19 cellular contexts compared by ENCODE assay signal in the genomic region with DNA sequence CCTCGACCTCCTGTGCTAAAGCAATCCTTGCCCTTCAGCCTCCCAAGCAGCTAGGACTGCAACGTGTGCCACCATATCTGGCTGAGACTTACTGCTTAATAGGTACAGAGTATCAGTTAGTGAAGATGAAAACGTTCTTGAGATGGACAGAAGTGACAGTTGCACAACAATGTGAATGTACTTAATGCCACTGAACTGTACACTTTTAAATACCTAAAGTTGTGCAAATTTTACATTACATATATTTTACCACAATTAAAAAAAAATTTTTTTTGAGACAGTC. TPM values are rescaled to one million over a fixed set of nuclear protein-coding genes. Genes with fewer than 3 reads are reported as not detected.
A peak's percentile ranks its signal among the peaks of the same experiment; 100 is the strongest.
DNase-seq lines count a peak whose midpoint lies in the region; ATAC-seq and TF ChIP-seq lines count a peak whose summit lies in the region.
"Had no signal": no experiment of that assay in that cellular context is flagged by ENCODE, and none has a peak within 500 bp of the region (broad histone marks: within the 10 kb centered on the region; RNA-seq: fewer than 3 reads in every experiment).

No MANE protein-coding gene starts in this region.

- no peak overlapping the region for H2AFZ ChIP-seq in osteoblast (ENCODE audit: low read length)
- H2AFZ ChIP-seq: GM23248 had no signal

- in situ Hi-C loops in GM13977 (cut with MboI; ENCODE audit: low pct_unique_long_range_greater_than_20kb, low sequenced_read_pairs, unreplicated experiment), result no loop called here

- ATAC-seq in GM21717 (IDR thresholded peaks at IDR 0.05; ENCODE audit: unreplicated experiment), result no peak
- ATAC-seq: Right ventricle myocardium inferior had no signal

- H3K36me3 Mint-ChIP-seq in MCF 10A (ENCODE audit: insufficient read depth, unreplicated experiment) (no peaks in the 10 kb centered on the region), chondrocyte (ENCODE audit: low read depth) (no peaks in the 10 kb centered on the region)

- H3K27ac ChIP-seq in breast epithelium, result no peak overlapping the region
- H3K27ac ChIP-seq in osteoblast (ENCODE audit: low read depth, low read length), result peak overlapping the region; percentile 69
- H3K27ac ChIP-seq: Peyer's patch had no signal

- no peaks in the 10 kb centered on the region for H3K27me3 Mint-ChIP-seq in MCF 10A (ENCODE audit: insufficient read depth, unreplicated experiment)
- H3K27me3 Mint-ChIP-seq in chondrocyte (ENCODE audit: low read depth), result no peaks in the 10 kb centered on the region
- H3K27me3 Mint-ChIP-seq: CD4-positive, alpha-beta memory T cell had no signal

- BruUV-seq in MCF 10A (replicated peaks; lab: Mats Ljungman, UMichigan), result no TSS peak

- H3K4me1 Mint-ChIP-seq in MCF 10A (ENCODE audit: insufficient read depth, unreplicated experiment) (peaks cover 11% of the 10 kb centered on the region), chondrocyte (ENCODE audit: low read depth) (peaks cover 46% of the 10 kb centered on the region)

- peaks cover 84% of the 10 kb centered on the region for H3K79me2 ChIP-seq in osteoblast (ENCODE audit: insufficient read depth, low read length)

- DNase-seq in MCF 10A (ENCODE audit: unreplicated experiment) (no peak), breast epithelium (ENCODE audit: low spot score in 2 of 2) (no peak), chondrocyte (ENCODE audit: low spot score) (no peak), osteoblast (ENCODE audit: insufficient read length, low spot score, missing footprints) (no peak), GM13977 (ENCODE audit: low spot score) (no peak), T1000 (lab: John Stamatoyannopoulos, UW) (no peak)
- DNase-seq: BE2C; Calu3; CD4-positive, alpha-beta memory T cell; GF-D8; NCI-H1417 treated with DMSO at 0.1 percent for 48 hours; NCI-H187 treated with DMSO at 0.1 percent for 48 hours; NCI-H2171; NCI-H446 treated with DMSO at 0.1 percent for 48 hours; NCI-H69; Peyer's patch had no signal

- H3K9me3 Mint-ChIP-seq in MCF 10A (ENCODE audit: unreplicated experiment) (no peaks in the 10 kb centered on the region), chondrocyte (ENCODE audit: low read depth) (no peaks in the 10 kb centered on the region)
- H3K9me3 Mint-ChIP-seq: CD4-positive, alpha-beta memory T cell had no signal

- H3K4me3 Mint-ChIP-seq in MCF 10A (ENCODE audit: unreplicated experiment), result no peak overlapping the region
- no peak overlapping the region for H3K4me3 Mint-ChIP-seq in chondrocyte (ENCODE audit: unreplicated experiment)
- H3K4me3 Mint-ChIP-seq: CD4-positive, alpha-beta memory T cell had no signal

- H3K27me3 ChIP-seq in breast epithelium, result no peaks in the 10 kb centered on the region
- no peaks in the 10 kb centered on the region for H3K27me3 ChIP-seq in osteoblast (ENCODE audit: insufficient read depth, low read length)
- H3K27me3 ChIP-seq: BE2C, Peyer's patch had no signal

- TF ChIP-seq CTCF in MCF 10A (IDR thresholded peaks at IDR 0.05; ENCODE audit: unreplicated experiment), result no peak
- TF ChIP-seq CTCF in breast epithelium (IDR thresholded peaks at IDR 0.05), result no peak
- no peak for TF ChIP-seq CTCF in chondrocyte (IDR thresholded peaks at IDR 0.05)
- TF ChIP-seq CTCF in osteoblast (IDR thresholded peaks at IDR 0.05; ENCODE audit: extremely low read depth, low read depth, low read length), result no peak
- TF ChIP-seq CTCF in GM13977 (IDR thresholded peaks at IDR 0.05; ENCODE audit: extremely low read depth, insufficient read depth, missing control alignments), result no peak

- no peaks in the 10 kb centered on the region for H3K36me3 ChIP-seq in breast epithelium
- H3K36me3 ChIP-seq in osteoblast (ENCODE audit: insufficient read depth, low read length), result no peaks in the 10 kb centered on the region
- H3K36me3 ChIP-seq: Peyer's patch had no signal

- CTCF ChIA-PET in MCF 10A (lab: Yijun Ruan, JAX), result interaction anchor here (0.6 kb wide), 1 partner anchor 275 kb away, joined by 3 read pairs; no protein-coding TSS in a partner anchor

- POLR2A ChIA-PET in MCF 10A (lab: Yijun Ruan, JAX), result interaction anchor here (1.6 kb wide), 1 partner anchor 24 kb away, joined by 4 read pairs; no protein-coding TSS in a partner anchor

- H3K9me3 ChIP-seq in breast epithelium, result no peaks in the 10 kb centered on the region
- H3K9me3 ChIP-seq in osteoblast (ENCODE audit: low read depth, low read length), result no peaks in the 10 kb centered on the region
- H3K9me3 ChIP-seq: BE2C, Peyer's patch had no signal

- peaks cover 24% of the 10 kb centered on the region for H4K20me1 ChIP-seq in osteoblast (ENCODE audit: insufficient read depth, low read length)

- no peak for TF ChIP-seq POLR2A in breast epithelium (IDR thresholded peaks at IDR 0.05)

- H3K4me2 ChIP-seq in osteoblast (ENCODE audit: insufficient read depth, low read length), result peak overlapping the region; percentile 74

- H3K4me1 ChIP-seq in breast epithelium, result no peaks in the 10 kb centered on the region
- peaks cover 20% of the 10 kb centered on the region for H3K4me1 ChIP-seq in osteoblast (ENCODE audit: insufficient read depth, low read length)
- H3K4me1 ChIP-seq: BE2C had no signal

- no peak overlapping the region for H3K4me3 ChIP-seq in breast epithelium
- no peak overlapping the region for H3K4me3 ChIP-seq in osteoblast (ENCODE audit: insufficient read depth, low read length)
- H3K4me3 ChIP-seq: GM23248, Peyer's patch had no signal

- intact Hi-C loops in MCF 10A (cut with micrococcal nuclease), result no loop called here
- intact Hi-C loops in breast epithelium (cut with DNase I; ENCODE audit: low total_unique reads), result no loop called here

- peak overlapping the region; percentile 61 for H3K27ac Mint-ChIP-seq in MCF 10A (ENCODE audit: low read depth, unreplicated experiment)
- H3K27ac Mint-ChIP-seq in chondrocyte (ENCODE audit: unreplicated experiment), result peak overlapping the region; percentile 94
- H3K27ac Mint-ChIP-seq: CD4-positive, alpha-beta memory T cell had no signal

RNA-seq across cellular contexts. Expression of gene NUDT3, which starts 25.9 kb away (rescaled TPM):
- total RNA-seq in MCF 10A (2022) (22.4 and 23.6 TPM in 2 replicates), breast epithelium (10 to 100 TPM; 28.7 to 33.8 (median 29.0) TPM), chondrocyte (21.6 to 25.9 TPM (median 22.0 TPM) in 3 replicates), osteoblast (37.6 and 42.4 TPM in 2 replicates)

RNA-seq across cellular contexts. Expression of gene RPS10, which starts 59.3 kb away (rescaled TPM):
- total RNA-seq in MCF 10A (2022), result 1,490 and 1,644 TPM in 2 replicates
- 1,000 to 10,000 TPM; 2,573 to 5,786 (median 4,399) TPM for total RNA-seq in breast epithelium
- total RNA-seq in chondrocyte, result 751 to 941 TPM (median 771 TPM) in 3 replicates
- 1,993 and 2,228 TPM in 2 replicates for total RNA-seq in osteoblast
